ENCODE assay signal across 1 cellular context in the genomic region with DNA sequence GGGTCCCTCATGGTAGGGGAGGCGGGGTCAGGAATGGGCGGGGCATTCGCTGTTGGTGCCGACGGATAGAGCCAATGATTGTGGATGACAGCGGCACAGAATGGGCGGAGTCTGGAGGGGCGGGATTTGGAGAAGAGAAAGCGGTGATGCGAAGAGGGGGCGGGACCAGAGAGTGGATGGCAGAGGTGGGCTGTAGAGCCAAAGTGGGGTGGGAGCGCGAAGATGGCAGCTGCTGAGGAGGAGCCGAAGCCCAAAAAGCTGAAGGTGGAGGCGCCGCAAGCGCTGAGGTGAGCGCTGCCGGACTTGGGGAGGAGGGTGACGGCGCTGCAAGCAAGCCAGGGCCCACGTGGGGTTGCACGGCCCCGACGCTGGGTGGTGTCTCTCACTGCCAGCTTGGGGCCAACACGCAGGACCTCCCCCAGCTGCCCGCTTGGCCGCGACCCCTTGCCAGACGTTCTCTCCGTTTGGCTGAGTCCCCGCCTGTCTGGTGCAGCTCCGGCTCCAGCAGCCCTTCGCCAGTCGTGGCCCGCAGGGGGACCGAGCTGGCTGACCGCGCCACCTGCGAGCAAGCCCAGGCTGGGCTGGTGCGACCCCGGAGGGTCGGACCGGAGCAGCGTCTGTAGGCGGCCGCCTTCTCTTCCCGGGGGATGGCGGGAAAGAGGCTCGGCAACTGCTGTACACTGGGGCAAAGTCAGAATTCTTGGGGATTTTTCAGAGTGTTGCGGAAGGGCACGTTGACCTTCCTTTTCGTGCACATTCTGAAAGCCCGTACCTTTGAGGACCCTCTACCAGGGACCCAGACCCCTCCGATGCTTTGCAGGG.
TF ChIP-seq lines count a peak whose summit lies in the region.

A gene (plus strand): TSS at position 165 of the 822 bp plus-strand sequence. CDS start 58 bp downstream, at position 223.

TF ChIP-seq in Ishikawa, 13 proteins besides CTCF, POLR2A, EP300 and RAD21 (continued from another document):
- TF ChIP-seq, protein P1, sequence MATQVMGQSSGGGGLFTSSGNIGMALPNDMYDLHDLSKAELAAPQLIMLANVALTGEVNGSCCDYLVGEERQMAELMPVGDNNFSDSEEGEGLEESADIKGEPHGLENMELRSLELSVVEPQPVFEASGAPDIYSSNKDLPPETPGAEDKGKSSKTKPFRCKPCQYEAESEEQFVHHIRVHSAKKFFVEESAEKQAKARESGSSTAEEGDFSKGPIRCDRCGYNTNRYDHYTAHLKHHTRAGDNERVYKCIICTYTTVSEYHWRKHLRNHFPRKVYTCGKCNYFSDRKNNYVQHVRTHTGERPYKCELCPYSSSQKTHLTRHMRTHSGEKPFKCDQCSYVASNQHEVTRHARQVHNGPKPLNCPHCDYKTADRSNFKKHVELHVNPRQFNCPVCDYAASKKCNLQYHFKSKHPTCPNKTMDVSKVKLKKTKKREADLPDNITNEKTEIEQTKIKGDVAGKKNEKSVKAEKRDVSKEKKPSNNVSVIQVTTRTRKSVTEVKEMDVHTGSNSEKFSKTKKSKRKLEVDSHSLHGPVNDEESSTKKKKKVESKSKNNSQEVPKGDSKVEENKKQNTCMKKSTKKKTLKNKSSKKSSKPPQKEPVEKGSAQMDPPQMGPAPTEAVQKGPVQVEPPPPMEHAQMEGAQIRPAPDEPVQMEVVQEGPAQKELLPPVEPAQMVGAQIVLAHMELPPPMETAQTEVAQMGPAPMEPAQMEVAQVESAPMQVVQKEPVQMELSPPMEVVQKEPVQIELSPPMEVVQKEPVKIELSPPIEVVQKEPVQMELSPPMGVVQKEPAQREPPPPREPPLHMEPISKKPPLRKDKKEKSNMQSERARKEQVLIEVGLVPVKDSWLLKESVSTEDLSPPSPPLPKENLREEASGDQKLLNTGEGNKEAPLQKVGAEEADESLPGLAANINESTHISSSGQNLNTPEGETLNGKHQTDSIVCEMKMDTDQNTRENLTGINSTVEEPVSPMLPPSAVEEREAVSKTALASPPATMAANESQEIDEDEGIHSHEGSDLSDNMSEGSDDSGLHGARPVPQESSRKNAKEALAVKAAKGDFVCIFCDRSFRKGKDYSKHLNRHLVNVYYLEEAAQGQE (IDR thresholded peaks at IDR 0.05; ENCODE audit: low read depth), result no peak
- TF ChIP-seq TEAD4 (IDR thresholded peaks at IDR 0.05) (no peak), CREB1 (IDR thresholded peaks at IDR 0.05; ENCODE audit: low read depth) (0 out of 2 replicates have a peak, but pooled peaks have one; percentile 37), CEBPB (IDR thresholded peaks at IDR 0.05) (no peak), YY1 (IDR thresholded peaks at IDR 0.05; ENCODE audit: low read depth) (peak; percentile 76)
